10 cellular contexts compared by ENCODE assay signal in genomic region chr1:184002071-184002470, GRCh38. TPM values are rescaled to one million over a fixed set of nuclear protein-coding genes. Genes with fewer than 3 reads are reported as not detected.
DNase-seq lines count a peak whose midpoint lies in the region; ATAC-seq and TF ChIP-seq lines count a peak whose summit lies in the region.
"Had no signal": no experiment of that assay in that cellular context is flagged by ENCODE, and none has a peak within 500 bp of the region (broad histone marks: within the 10 kb centered on the region; RNA-seq: fewer than 3 reads in every experiment).

No MANE protein-coding gene starts in this region.

- H3K36me3 Mint-ChIP-seq in chondrocyte (ENCODE audit: low read depth), result peaks cover 1% of the 10 kb centered on the region
- H3K36me3 Mint-ChIP-seq in naive thymus-derived CD8-positive, alpha-beta T cell, result no peaks in the 10 kb centered on the region

- peaks cover 16% of the 10 kb centered on the region for H3K4me1 Mint-ChIP-seq in chondrocyte (ENCODE audit: low read depth)
- peaks cover 0 to 2% (median 0%) of the 10 kb centered on the region in 4 donors for H3K4me1 Mint-ChIP-seq in naive thymus-derived CD8-positive, alpha-beta T cell

- TF ChIP-seq CTCF in AG10803 (conservative IDR thresholded peaks at IDR 0.05; ENCODE audit: low read length) (no peak), chondrocyte (IDR thresholded peaks at IDR 0.05) (no peak), GM20000 (IDR thresholded peaks at IDR 0.05; ENCODE audit: extremely low read depth, missing control alignments) (no peak)

- H3K4me1 ChIP-seq in effector memory CD4-positive, alpha-beta T cell (ENCODE audit: control insufficient read depth, insufficient read depth, low read length, poor library complexity, severe bottlenecking), result no peaks in the 10 kb centered on the region

- no peak overlapping the region for H3K4me3 Mint-ChIP-seq in chondrocyte (ENCODE audit: unreplicated experiment)
- no peak overlapping the region for H3K4me3 Mint-ChIP-seq in naive thymus-derived CD8-positive, alpha-beta T cell

- no peaks in the 10 kb centered on the region for H3K9me3 ChIP-seq in effector memory CD4-positive, alpha-beta T cell (ENCODE audit: control insufficient read depth, low read length)

- H3K27me3 ChIP-seq in effector memory CD4-positive, alpha-beta T cell (replicated peaks; ENCODE audit: control insufficient read depth, insufficient read depth, low read length, poor library complexity, severe bottlenecking), result no peaks in the 10 kb centered on the region

- H3K9me3 Mint-ChIP-seq in chondrocyte (ENCODE audit: low read depth), result peaks cover 3% of the 10 kb centered on the region
- no peaks in the 10 kb centered on the region for H3K9me3 Mint-ChIP-seq in naive thymus-derived CD8-positive, alpha-beta T cell

- no peak overlapping the region for H3K27ac ChIP-seq in effector memory CD4-positive, alpha-beta T cell (ENCODE audit: insufficient read depth, low read length, poor library complexity, severe bottlenecking)

- DNase-seq in AG10803 (ENCODE audit: low read depth) (peak; percentile 85), NCI-H2196 (lab: John Stamatoyannopoulos, UW; ENCODE audit: unreplicated experiment) (peak; percentile 53), chondrocyte (ENCODE audit: low spot score) (no peak), medulla oblongata (ENCODE audit: extremely low spot score) (peak; percentile 87), GM20000 (ENCODE audit: low spot score) (no peak), NCI-H510A (lab: John Stamatoyannopoulos, UW) (no peak)
- no peak for DNase-seq in effector memory CD4-positive, alpha-beta T cell
- DNase-seq in naive thymus-derived CD8-positive, alpha-beta T cell, result no peak
- DNase-seq: activated CD4-positive, alpha-beta T cell treated with anti-CD3 and anti-CD28 coated beads, Interleukin-2, amount 50 U/mL, for 1 hour had no signal

- H3K27ac Mint-ChIP-seq in chondrocyte (ENCODE audit: unreplicated experiment), result peak overlapping the region; percentile 76
- no peak overlapping the region for H3K27ac Mint-ChIP-seq in naive thymus-derived CD8-positive, alpha-beta T cell

- H3K27me3 Mint-ChIP-seq in chondrocyte (ENCODE audit: low read depth), result no peaks in the 10 kb centered on the region
- H3K27me3 Mint-ChIP-seq in naive thymus-derived CD8-positive, alpha-beta T cell, result peaks cover 0 to 15% (median 3%) of the 10 kb centered on the region in 5 donors

- H3K36me3 ChIP-seq in effector memory CD4-positive, alpha-beta T cell (ENCODE audit: control insufficient read depth, insufficient read depth, low read length), result no peaks in the 10 kb centered on the region

- ATAC-seq in naive thymus-derived CD8-positive, alpha-beta T cell, result no peak

- POLR2A ChIA-PET in naive thymus-derived CD8-positive, alpha-beta T cell (lab: Charles Lee), result no interaction called here

- no peak overlapping the region for H3K4me3 ChIP-seq in AG10803 (ENCODE audit: low read length)
- no peak overlapping the region for H3K4me3 ChIP-seq in effector memory CD4-positive, alpha-beta T cell (ENCODE audit: insufficient read depth, low read depth, low read length, poor library complexity, severe bottlenecking)
- H3K4me3 ChIP-seq: lung had no signal

RNA-seq across cellular contexts. Expression of gene COLGALT2, which starts 35.5 kb away (rescaled TPM):
- total RNA-seq in chondrocyte, result 3.4 to 8.8 TPM (median 8.1 TPM) in 3 replicates
- total RNA-seq in naive thymus-derived CD8-positive, alpha-beta T cell, result under 1 TPM; 0.49 to 0.60 TPM
- 1 to 10 TPM in 1 of 3 donors, not detected in 2; 2.9 TPM for polyA plus RNA-seq in naive thymus-derived CD8-positive, alpha-beta T cell

RNA-seq across cellular contexts. Expression of gene TSEN15, which starts 49.5 kb away (rescaled TPM):
- total RNA-seq in chondrocyte, result 38.8 to 41.5 TPM (median 40.6 TPM) in 3 replicates
- total RNA-seq in naive thymus-derived CD8-positive, alpha-beta T cell, result 10 to 100 TPM; 46.1 to 47.1 TPM
- polyA plus RNA-seq in naive thymus-derived CD8-positive, alpha-beta T cell, result 10 to 100 TPM; 48.7 to 63.8 (median 51.2) TPM

Comparison
In these comparisons a context has a peak if more than half of its experiments do, and no peak if none do; other contexts are left out.
1. DNase-seq: peak in AG10803 (single experiment), NCI-H2196 (single experiment) and medulla oblongata (single experiment); none in chondrocyte (single experiment), GM20000 (single experiment), NCI-H510A (single experiment), effector memory CD4-positive, alpha-beta T cell (0 of 3) and naive thymus-derived CD8-positive, alpha-beta T cell (0 of 10).